In genomic region chr16:969508-970378, GRCh38 we compare ENCODE assay signal across 8 cellular contexts. TPM values are rescaled to one million over a fixed set of nuclear protein-coding genes. Genes with fewer than 3 reads are reported as not detected.
DNase-seq lines count a peak whose midpoint lies in the region; ATAC-seq and TF ChIP-seq lines count a peak whose summit lies in the region.

No MANE protein-coding gene starts in this region.

- peak overlapping the region; percentile 32 for H3K4me3 ChIP-seq in CD4-positive, CD25-positive, alpha-beta regulatory T cell (ENCODE audit: low read depth, low read length)
- H3K4me3 ChIP-seq in ascending aorta (peak overlapping the region; percentile 91 to 99), iPS-20b (ENCODE audit: low read length) (peak overlapping the region; percentile 80), spleen (peak overlapping the region; percentile 56 to 97 (median 89))

- no peaks in the 10 kb centered on the region for H3K27me3 Mint-ChIP-seq in CD4-positive, CD25-positive, alpha-beta regulatory T cell

- peaks cover 18% of the 10 kb centered on the region for H3K4me1 ChIP-seq in CD4-positive, CD25-positive, alpha-beta regulatory T cell (ENCODE audit: control insufficient read depth, insufficient read depth, low read length, poor library complexity, severe bottlenecking)
- peaks cover 11 to 14% of the 10 kb centered on the region in 2 donors for H3K4me1 ChIP-seq in ascending aorta
- no peaks in the 10 kb centered on the region; the same call in 1 of the 2 replicates for H3K4me1 ChIP-seq in iPS-20b (ENCODE audit: insufficient read depth, low read length)
- peaks cover 10 to 60% (median 48%) of the 10 kb centered on the region in 6 donors for H3K4me1 ChIP-seq in spleen

- peaks cover 3% of the 10 kb centered on the region for H3K36me3 ChIP-seq in CD4-positive, CD25-positive, alpha-beta regulatory T cell (ENCODE audit: control insufficient read depth, insufficient read depth, low read length)
- peaks cover 0 to 25% of the 10 kb centered on the region in 2 donors for H3K36me3 ChIP-seq in ascending aorta
- H3K36me3 ChIP-seq in iPS-20b (ENCODE audit: insufficient read depth, low read depth, low read length): no peaks in the 10 kb centered on the region
- H3K36me3 ChIP-seq in spleen: peaks cover 0 to 29% (median 0%) of the 10 kb centered on the region in 6 donors

- H3K36me3 Mint-ChIP-seq in CD4-positive, CD25-positive, alpha-beta regulatory T cell: peaks cover 22% of the 10 kb centered on the region

- DNase-seq in CD4-positive, CD25-positive, alpha-beta regulatory T cell: no peak
- DNase-seq in ascending aorta (ENCODE audit: low spot score in 2 of 2) (no peak), spleen (no peak), NCI-H1694 treated with DMSO at 0.1 percent for 48 hours (lab: John Stamatoyannopoulos, UW) (no peak)
- DNase-seq in stimulated activated naive CD4-positive, alpha-beta T cell treated with Interleukin-2 at 50 U/mL for 16 hours (lab: John Stamatoyannopoulos, UW): no peak
- DNase-seq in stimulated activated CD8-positive, alpha-beta memory T cell treated with anti-CD3 and anti-CD28 coated beads, Interleukin-4, amount 100 ng/mL, for 48 hours: no peak

- 50 to 61% (median 53%) methylated on average over 32 to 53 of the region's 53 CpGs for WGBS in spleen, 5 donors

- no peaks in the 10 kb centered on the region for H3K9me3 Mint-ChIP-seq in CD4-positive, CD25-positive, alpha-beta regulatory T cell

- peaks cover 8 to 42% (median 15%) of the 10 kb centered on the region in 4 donors for H3K4me1 Mint-ChIP-seq in CD4-positive, CD25-positive, alpha-beta regulatory T cell

- H3K27ac Mint-ChIP-seq in CD4-positive, CD25-positive, alpha-beta regulatory T cell: peak overlapping the region in 1 of 3 donors; percentile 32

- no peak for TF ChIP-seq POLR2A in spleen (IDR thresholded peaks at IDR 0.05)

- no peak for ATAC-seq in CD4-positive, CD25-positive, alpha-beta regulatory T cell (ENCODE audit: low read depth in 2 of 2)
- ATAC-seq in HG03025 (IDR thresholded peaks at IDR 0.05; ENCODE audit: low FRiP score, unreplicated experiment): peak; percentile 8

- no peaks in the 10 kb centered on the region for H3K9me3 ChIP-seq in CD4-positive, CD25-positive, alpha-beta regulatory T cell (ENCODE audit: control insufficient read depth in 2 of 2, low read length in 2 of 2)
- no peaks in the 10 kb centered on the region for H3K9me3 ChIP-seq in ascending aorta
- H3K9me3 ChIP-seq in iPS-20b (ENCODE audit: insufficient read depth, low read depth, low read length): no peaks in the 10 kb centered on the region; the same call in 1 of the 2 replicates
- H3K9me3 ChIP-seq in spleen: peaks cover 0 to 7% (median 0%) of the 10 kb centered on the region in 8 donors

- H3K27me3 ChIP-seq in CD4-positive, CD25-positive, alpha-beta regulatory T cell (ENCODE audit: control insufficient read depth, insufficient read depth, low read length): no peaks in the 10 kb centered on the region
- no peaks in the 10 kb centered on the region for H3K27me3 ChIP-seq in ascending aorta
- H3K27me3 ChIP-seq in iPS-20b (ENCODE audit: insufficient read depth, low read length): peaks cover 22% of the 10 kb centered on the region
- H3K27me3 ChIP-seq in spleen (replicated peaks in 1 of 7): no peaks in the 10 kb centered on the region

- peak overlapping the region; percentile 73; the same call in 1 of the 2 replicates for H3K9ac ChIP-seq in iPS-20b (ENCODE audit: low read depth, low read length)

- H3K4me3 Mint-ChIP-seq in CD4-positive, CD25-positive, alpha-beta regulatory T cell: peak overlapping the region; percentile 79 to 84 (median 82)

- peak overlapping the region; percentile 76 for H3K27ac ChIP-seq in CD4-positive, CD25-positive, alpha-beta regulatory T cell (ENCODE audit: insufficient read depth, low read length, poor library complexity, severe bottlenecking)
- peak overlapping the region; percentile 68 to 74 for H3K27ac ChIP-seq in ascending aorta
- no peak overlapping the region for H3K27ac ChIP-seq in iPS-20b (ENCODE audit: low read length)
- peak overlapping the region; percentile 73 to 91 (median 84) for H3K27ac ChIP-seq in spleen

- intact Hi-C loops in ascending aorta (cut with DNase I) (loop anchor here (1.0 to 5.0 kb wide), 5 partner anchors 49 to 213 kb away; partner anchors contain the start of genes CHTF18 and RPUSD1), spleen (cut with DNase I; ENCODE audit: low total_unique reads) (loop anchor here (10.0 kb wide), 1 partner anchor 155 kb away; no protein-coding TSS in a partner anchor)

- TF ChIP-seq CTCF in ascending aorta (IDR thresholded peaks at IDR 0.05): no peak
- TF ChIP-seq CTCF in spleen (IDR thresholded peaks at IDR 0.05 in 8 of 11, conservative IDR thresholded peaks at IDR 0.05 in 3 of 11): no peak

RNA-seq across cellular contexts. Expression of gene LMF1, which starts 1.0 kb away (rescaled TPM):
- total RNA-seq in CD4-positive, CD25-positive, alpha-beta regulatory T cell: 40.0 TPM
- 10 to 100 TPM in 3 of 4 donors, 1 to 10 TPM in 1; 9.9 to 12.9 (median 11.3) TPM for polyA plus RNA-seq in CD4-positive, CD25-positive, alpha-beta regulatory T cell
- total RNA-seq in ascending aorta (26.9 TPM), spleen (10 to 100 TPM; 22.5 to 57.6 (median 39.9) TPM)
- polyA plus RNA-seq in spleen: 10 to 100 TPM; 10.4 to 22.6 (median 19.8) TPM

RNA-seq across cellular contexts. Expression of gene SOX8, which starts 11.8 kb away (rescaled TPM):
- total RNA-seq in CD4-positive, CD25-positive, alpha-beta regulatory T cell: 1.1 TPM
- polyA plus RNA-seq in CD4-positive, CD25-positive, alpha-beta regulatory T cell: under 1 TPM; 0.16 to 0.53 (median 0.24) TPM
- total RNA-seq in ascending aorta (18.9 TPM), spleen (1 to 10 TPM in 6 of 7 donors, under 1 TPM in 1; 0.60 to 2.7 (median 1.6) TPM)
- polyA plus RNA-seq in spleen: 1 to 10 TPM; 2.5 to 3.7 (median 2.7) TPM

Comparison
In these comparisons a context has a peak if more than half of its experiments do, and no peak if none do; other contexts are left out.
1. H3K4me3 ChIP-seq: peak in every context shown above with its lines; median percentile 95 in ascending aorta; 89 in spleen; 80 in iPS-20b; 32 in CD4-positive, CD25-positive, alpha-beta regulatory T cell.